In the genomic region with DNA sequence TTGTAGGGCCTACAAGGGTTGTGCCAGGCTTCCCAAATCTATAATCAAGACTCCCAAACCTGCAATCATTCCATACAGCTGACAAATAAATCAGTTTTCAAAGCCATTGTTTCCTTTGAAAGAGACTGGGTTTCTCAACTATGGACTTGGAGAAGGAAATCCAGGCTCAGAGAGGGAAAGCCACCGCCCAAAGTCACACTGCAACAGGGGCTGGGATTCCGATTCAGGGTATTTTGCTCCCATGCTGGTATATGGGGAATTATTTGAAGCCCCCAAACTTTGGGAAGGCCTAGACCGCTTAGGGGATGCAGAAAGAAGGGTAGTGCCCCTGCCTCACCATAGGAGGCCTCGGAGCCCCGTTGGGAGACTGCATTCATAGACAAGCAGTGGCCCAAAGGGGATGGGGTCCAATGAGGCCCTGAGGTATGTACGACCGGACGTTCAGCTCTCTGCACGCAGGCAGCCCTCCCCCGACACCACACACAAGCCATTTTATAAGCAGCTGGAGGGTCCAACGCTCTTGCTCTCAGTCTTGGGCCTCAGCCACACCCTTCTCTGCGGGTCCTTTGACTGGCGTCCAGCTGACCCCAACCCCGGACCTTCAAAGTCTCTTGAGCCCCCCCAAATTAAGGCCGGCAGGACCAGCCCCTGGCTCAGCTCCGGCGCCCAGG, we compare ENCODE assay signal across 8 cellular contexts. TPM values are rescaled to one million over a fixed set of nuclear protein-coding genes. Genes with fewer than 3 reads are reported as not detected.
A peak's percentile ranks its signal among the peaks of the same experiment; 100 is the strongest.
DNase-seq lines count a peak whose midpoint lies in the region; ATAC-seq and TF ChIP-seq lines count a peak whose summit lies in the region.

No MANE protein-coding gene starts in this region.

- DNase-seq in ELR (ENCODE audit: low read depth), result peak; percentile 64
- DNase-seq in activated T-cell treated with anti-CD3 and anti-CD28 coated beads, Interleukin-2, amount 50 U/mL, for 48 hours, result peak; percentile 57 to 58
- DNase-seq in cardiac muscle cell (ENCODE audit: low read depth in 1 of 2, low spot score in 1 of 2), result peak; percentile 40 to 52
- DNase-seq in retinal pigment epithelial cell (ENCODE audit: low read depth), result no peak
- DNase-seq in effector CD4-positive, alpha-beta T cell, result no peak
- no peak for DNase-seq in hypothalamus (lab: John Stamatoyannopoulos, UW)

- H3K4me3 ChIP-seq in cardiac muscle cell, result peak overlapping the region; percentile 86
- H3K4me3 ChIP-seq in retinal pigment epithelial cell (ENCODE audit: low read length), result peak overlapping the region; percentile 84

- peak overlapping the region; percentile 93 for H3K27ac ChIP-seq in cardiac muscle cell

- peak; percentile 23 for ATAC-seq in HG03139 (IDR thresholded peaks at IDR 0.05; ENCODE audit: unreplicated experiment)
- ATAC-seq in GM18517 (IDR thresholded peaks at IDR 0.05; ENCODE audit: unreplicated experiment), result no peak

- peaks cover 55% of the 10 kb centered on the region for H3K4me1 ChIP-seq in cardiac muscle cell (ENCODE audit: low read depth)

- H3K9me3 ChIP-seq in cardiac muscle cell (ENCODE audit: low read depth), result no peaks in the 10 kb centered on the region

- TF ChIP-seq CTCF in cardiac muscle cell (IDR thresholded peaks at IDR 0.05; ENCODE audit: low read depth, low read length), result peak; percentile 10
- TF ChIP-seq CTCF in retinal pigment epithelial cell (conservative IDR thresholded peaks at IDR 0.05; ENCODE audit: low read depth, low read length), result peak; percentile 19

- no peaks in the 10 kb centered on the region for H3K27me3 ChIP-seq in cardiac muscle cell

- H3K36me3 ChIP-seq in cardiac muscle cell, result no peaks in the 10 kb centered on the region

RNA-seq across cellular contexts. Expression of gene ANXA6, which starts 0.7 kb away (rescaled TPM):
- 628 and 658 TPM in 2 replicates for total RNA-seq in cardiac muscle cell
- polyA plus RNA-seq in cardiac muscle cell, result 404 and 448 TPM in 2 replicates

Comparison
In these comparisons a context has a peak if more than half of its experiments do, and no peak if none do; other contexts are left out.
1. DNase-seq: peak in ELR (single experiment), activated T-cell treated with anti-CD3 and anti-CD28 coated beads, Interleukin-2, amount 50 U/mL, for 48 hours (2 of 2) and cardiac muscle cell (2 of 2); none in retinal pigment epithelial cell (single experiment), effector CD4-positive, alpha-beta T cell (single experiment) and hypothalamus (0 of 51).